ENCODE assay signal across 1 cellular context in the genomic region with DNA sequence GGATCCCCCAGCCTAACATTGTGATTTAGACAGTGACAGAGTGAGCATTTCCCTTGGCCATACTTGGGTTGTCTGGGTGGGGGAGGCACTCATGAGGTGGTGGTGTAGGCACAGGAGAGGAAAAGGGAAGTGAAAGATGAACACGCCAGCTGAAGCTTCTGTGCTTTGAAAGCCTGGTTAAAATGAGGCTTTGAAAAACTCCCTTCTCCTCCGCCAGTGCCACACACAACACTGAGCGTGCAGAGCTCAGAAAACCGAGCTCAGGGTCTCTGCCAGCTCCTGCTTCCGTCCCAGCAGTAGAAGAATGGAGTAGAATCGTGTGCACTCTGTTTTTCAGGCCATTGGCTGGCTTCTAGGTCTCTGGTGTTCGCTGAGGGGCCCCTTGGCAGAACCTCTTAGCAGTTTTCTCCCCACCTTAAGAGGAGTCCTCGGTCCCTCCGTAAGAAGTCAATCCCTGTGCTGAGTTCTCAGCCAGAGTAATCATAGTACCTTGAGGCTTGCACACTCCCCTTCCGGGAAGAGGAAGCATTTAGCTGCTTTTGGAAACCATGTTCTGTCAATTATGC.
TF ChIP-seq lines count a peak whose summit lies in the region.

No MANE protein-coding gene starts in this region.

TF ChIP-seq in K562, 482 proteins besides CTCF, POLR2A, EP300 and RAD21:
- TF ChIP-seq SPI1 (IDR thresholded peaks at IDR 0.05; ENCODE audit: borderline replicate concordance, low read depth, low read length): peak; percentile 93
- TF ChIP-seq, protein P1, sequence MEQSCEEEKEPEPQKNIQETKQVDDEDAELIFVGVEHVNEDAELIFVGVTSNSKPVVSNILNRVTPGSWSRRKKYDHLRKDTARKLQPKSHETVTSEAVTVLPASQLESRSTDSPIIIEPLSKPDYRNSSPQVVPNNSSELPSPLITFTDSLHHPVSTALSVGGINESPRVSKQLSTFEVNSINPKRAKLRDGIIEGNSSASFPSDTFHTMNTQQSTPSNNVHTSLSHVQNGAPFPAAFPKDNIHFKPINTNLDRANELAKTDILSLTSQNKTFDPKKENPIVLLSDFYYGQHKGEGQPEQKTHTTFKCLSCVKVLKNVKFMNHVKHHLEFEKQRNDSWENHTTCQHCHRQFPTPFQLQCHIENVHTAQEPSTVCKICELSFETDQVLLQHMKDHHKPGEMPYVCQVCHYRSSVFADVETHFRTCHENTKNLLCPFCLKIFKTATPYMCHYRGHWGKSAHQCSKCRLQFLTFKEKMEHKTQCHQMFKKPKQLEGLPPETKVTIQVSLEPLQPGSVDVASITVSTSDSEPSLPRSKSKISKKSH (CRISPR knock-in tag; IDR thresholded peaks at IDR 0.05): no peak
